ENCODE assay signal across 25 cellular contexts in the genomic region with DNA sequence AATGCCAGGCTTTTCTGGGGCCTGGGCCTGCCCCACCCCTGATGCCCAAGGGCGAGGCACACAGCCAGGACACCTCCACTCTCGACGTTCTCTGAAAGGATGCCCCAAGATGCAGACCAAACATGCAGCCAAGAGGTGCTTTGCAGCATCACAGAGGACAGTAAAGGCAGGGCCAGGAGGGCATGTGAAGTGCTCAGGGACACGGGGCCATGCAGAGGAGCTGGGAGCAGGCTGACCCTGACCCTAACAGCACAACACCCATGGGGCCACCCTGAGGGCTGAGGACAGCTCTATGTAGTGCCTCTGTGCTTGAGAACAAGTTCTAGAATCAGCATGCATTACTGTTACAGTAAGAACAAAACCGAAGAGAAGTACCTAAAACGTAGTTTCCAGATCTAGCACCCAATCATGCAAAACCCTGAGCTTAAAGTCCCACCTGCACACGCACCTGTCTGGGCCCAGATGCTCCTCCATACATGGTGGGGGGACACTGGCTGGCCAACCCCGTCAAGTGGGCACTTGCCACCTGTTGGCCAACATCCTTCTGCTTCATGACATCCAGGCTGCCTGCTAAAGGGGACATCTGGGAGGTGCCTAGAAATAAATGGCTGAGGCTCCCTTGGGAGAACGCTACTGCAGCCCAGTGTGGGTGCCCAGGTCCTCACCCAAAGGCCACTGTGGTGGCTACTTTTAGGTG. TPM values are rescaled to one million over a fixed set of nuclear protein-coding genes. Genes with fewer than 3 reads are reported as not detected.
DNase-seq lines count a peak whose midpoint lies in the region; ATAC-seq and TF ChIP-seq lines count a peak whose summit lies in the region.
"Had no signal": no experiment of that assay in that cellular context is flagged by ENCODE, and none has a peak within 500 bp of the region (broad histone marks: within the 10 kb centered on the region; RNA-seq: fewer than 3 reads in every experiment).

No MANE protein-coding gene starts in this region.

- H2BK15ac ChIP-seq in neuronal stem cell (ENCODE audit: low read length), result no peak overlapping the region

- no peak overlapping the region for H4K8ac ChIP-seq in neuronal stem cell (ENCODE audit: low read depth, low read length)

- DNase-seq in right cardiac atrium, result peak; percentile 0 to 46 (median 22)
- DNase-seq in heart right ventricle, result no peak
- no peak for DNase-seq in endodermal cell
- DNase-seq in neuronal stem cell (ENCODE audit: low spot score), result no peak
- no peak for DNase-seq in Kasumi-1 (lab: John Stamatoyannopoulos, UW)
- DNase-seq in NCI-H748 treated with DMSO at 0.1 percent for 48 hours (lab: John Stamatoyannopoulos, UW), result no peak
- no peak for DNase-seq in T-helper 9 cell
- DNase-seq in globus pallidus (ENCODE audit: low spot score), result no peak
- DNase-seq: activated CD4-positive, alpha-beta memory T cell treated with anti-CD3 and anti-CD28 coated beads for 36 hours; activated naive CD4-positive, alpha-beta T cell treated with Interleukin-2 at 50 U/mL for 16 hours; activated T-cell treated with anti-CD3 and anti-CD28 coated beads, Interleukin-2, amount 50 U/mL, for 1 hour; CD4-positive, alpha-beta T cell; effector CD4-positive, alpha-beta T cell; naive thymus-derived CD4-positive, alpha-beta T cell; NCI-H187 treated with DMSO at 0.1 percent for 48 hours; NCI-H446; SJCRH30; small intestine; stimulated activated CD4-positive, alpha-beta T cell treated with anti-CD3 and anti-CD28 coated beads, Interleukin-4, amount 100 ng/mL, for 1 hour; T-helper 2 cell; uterus had no signal

- ATAC-seq in right cardiac atrium (no peak), heart right ventricle (no peak)
- ATAC-seq: K562; naive thymus-derived CD4-positive, alpha-beta T cell; WTC11 had no signal

- H4K91ac ChIP-seq in neuronal stem cell (ENCODE audit: low read depth, low read length, poor library complexity), result no peak overlapping the region

- peak overlapping the region; percentile 32 for H3K23ac ChIP-seq in neuronal stem cell (ENCODE audit: low read depth, low read length, poor library complexity)

- H3K27ac ChIP-seq in right cardiac atrium (ENCODE audit: low read length), result no peak overlapping the region
- H3K27ac ChIP-seq in heart right ventricle, result no peak overlapping the region
- H3K27ac ChIP-seq in endodermal cell (ENCODE audit: low read depth, low read length), result no peak overlapping the region
- H3K27ac ChIP-seq in neuronal stem cell (replicated peaks; ENCODE audit: low read length), result no peak overlapping the region
- H3K27ac ChIP-seq: SJCRH30 had no signal

- H2BK120ac ChIP-seq in neuronal stem cell (ENCODE audit: low read depth, low read length), result no peak overlapping the region

- no peak overlapping the region for H3K9ac ChIP-seq in endodermal cell (ENCODE audit: extremely low read depth, low read length, poor library complexity, severe bottlenecking)
- H3K9ac ChIP-seq in neuronal stem cell (ENCODE audit: low read depth, low read length, poor library complexity), result no peak overlapping the region

- peaks cover 22% of the 10 kb centered on the region for H3K36me3 Mint-ChIP-seq in endodermal cell (ENCODE audit: low read depth)

- H3K79me1 ChIP-seq in neuronal stem cell (ENCODE audit: low read depth, low read length), result peaks cover 44% of the 10 kb centered on the region

- H2AFZ ChIP-seq in neuronal stem cell (ENCODE audit: low read length), result no peak overlapping the region

- TF ChIP-seq CTCF in heart right ventricle (IDR thresholded peaks at IDR 0.05) (no peak), endodermal cell (conservative IDR thresholded peaks at IDR 0.05) (no peak)

- peaks cover 47% of the 10 kb centered on the region for H3K4me1 Mint-ChIP-seq in endodermal cell

- H3K4me1 ChIP-seq in right cardiac atrium (ENCODE audit: control insufficient read depth, insufficient read depth, low read length) (peaks cover 21% of the 10 kb centered on the region), heart right ventricle (peaks cover 25 to 46% (median 36%) of the 10 kb centered on the region in 9 donors), endodermal cell (ENCODE audit: control insufficient read depth, insufficient read depth, low read length) (peaks cover 24% of the 10 kb centered on the region), neuronal stem cell (ENCODE audit: control insufficient read depth in 2 of 2, insufficient read depth in 1 of 2, low read depth in 1 of 2, low read length in 2 of 2) (peaks cover 14 to 34% of the 10 kb centered on the region in 2 donors)

- peak overlapping the region; percentile 68 for H3K27ac Mint-ChIP-seq in endodermal cell
- H3K27ac Mint-ChIP-seq: activated CD4-positive, alpha-beta memory T cell treated with anti-CD3 and anti-CD28 coated beads for 36 hours; CD4-positive, alpha-beta T cell; naive thymus-derived CD4-positive, alpha-beta T cell; WTC11 had no signal

- H3K4ac ChIP-seq in neuronal stem cell (ENCODE audit: low read length), result no peak overlapping the region

- H3K36me3 ChIP-seq in heart right ventricle (no peaks in the 10 kb centered on the region), endodermal cell (ENCODE audit: control insufficient read depth, insufficient read depth, low read length) (peaks cover 54% of the 10 kb centered on the region), neuronal stem cell (replicated peaks in 1 of 2; ENCODE audit: control insufficient read depth in 2 of 2, insufficient read depth in 2 of 2, low read length in 2 of 2) (peaks cover 0 to 74% of the 10 kb centered on the region in 2 donors)
- H3K36me3 ChIP-seq: SJCRH30, uterus had no signal

- H3K27me3 Mint-ChIP-seq in endodermal cell (ENCODE audit: insufficient read depth), result no peaks in the 10 kb centered on the region
- H3K27me3 Mint-ChIP-seq: activated CD4-positive, alpha-beta memory T cell treated with anti-CD3 and anti-CD28 coated beads for 36 hours; CD4-positive, alpha-beta T cell; central memory CD8-positive, alpha-beta T cell; naive thymus-derived CD4-positive, alpha-beta T cell had no signal

- intact Hi-C loops in right cardiac atrium (cut with DNase I), result no loop called here
- intact Hi-C loops in heart right ventricle (cut with DNase I), result loop anchor here in 4 of 10 donors (10.0 kb wide), 2 partner anchors 68 to 128 kb away; no protein-coding TSS in a partner anchor

- H3K4me2 ChIP-seq in neuronal stem cell (ENCODE audit: insufficient read depth, low read length, poor library complexity, severe bottlenecking), result no peak overlapping the region

- H2BK5ac ChIP-seq in neuronal stem cell (ENCODE audit: low read length), result no peak overlapping the region

- no peaks in the 10 kb centered on the region for H3K27me3 ChIP-seq in right cardiac atrium (ENCODE audit: control insufficient read depth, insufficient read depth)
- no peaks in the 10 kb centered on the region for H3K27me3 ChIP-seq in heart right ventricle
- H3K27me3 ChIP-seq in endodermal cell (ENCODE audit: control insufficient read depth, insufficient read depth, low read length, poor library complexity, severe bottlenecking), result no peaks in the 10 kb centered on the region
- H3K27me3 ChIP-seq in neuronal stem cell (ENCODE audit: control insufficient read depth in 3 of 3, insufficient read depth in 3 of 3, low read depth in 1 of 3, low read length in 3 of 3), result no peaks in the 10 kb centered on the region
- H3K27me3 ChIP-seq: SJCRH30, uterus had no signal

- WGBS in right cardiac atrium, result 85% methylated on average over 9 of the region's 9 CpGs
- 85 to 87% methylated on average over 9 of the region's 9 CpGs for WGBS in heart right ventricle, 2 donors
- whole genome bisulfite sequencing in endodermal cell (ENCODE audit: insufficient coverage in 1 of 2, insufficient read length in 1 of 2), 2 experiments, result 95% methylated on average over 9 of the region's 9 CpGs
- WGBS in neuronal stem cell (ENCODE audit: extremely low coverage in 2 of 2, insufficient read length in 2 of 2, insufficient replicate concordance in 1 of 2), 2 donors, result no CpG with 5 or more reads among the region's 9 CpGs

- H3K9me3 ChIP-seq in right cardiac atrium (ENCODE audit: control insufficient read depth, low read length) (no peaks in the 10 kb centered on the region), heart right ventricle (no peaks in the 10 kb centered on the region), endodermal cell (ENCODE audit: control insufficient read depth, low read length) (no peaks in the 10 kb centered on the region), neuronal stem cell (replicated peaks in 1 of 2; ENCODE audit: control insufficient read depth in 2 of 2, insufficient read depth in 1 of 2, low read depth in 1 of 2, low read length in 2 of 2) (peaks cover 0 to 3% of the 10 kb centered on the region in 2 donors)
- H3K9me3 ChIP-seq: SJCRH30, uterus had no signal

- no peak overlapping the region for H3K4me3 Mint-ChIP-seq in endodermal cell
- H3K4me3 Mint-ChIP-seq: activated CD4-positive, alpha-beta memory T cell treated with anti-CD3 and anti-CD28 coated beads for 36 hours; CD4-positive, alpha-beta T cell; central memory CD8-positive, alpha-beta T cell; naive thymus-derived CD4-positive, alpha-beta T cell; WTC11 had no signal

- H3K9me3 Mint-ChIP-seq in endodermal cell, result no peaks in the 10 kb centered on the region
- H3K9me3 Mint-ChIP-seq: CD4-positive, alpha-beta T cell had no signal

- no peak overlapping the region for H3K18ac ChIP-seq in neuronal stem cell (ENCODE audit: low read length)

- no peak overlapping the region for H2AK5ac ChIP-seq in neuronal stem cell (ENCODE audit: low read depth, low read length)

- H3K4me3 ChIP-seq in right cardiac atrium (ENCODE audit: low read length) (no peak overlapping the region), heart right ventricle (no peak overlapping the region), endodermal cell (ENCODE audit: low read length) (no peak overlapping the region), neuronal stem cell (ENCODE audit: low read length in 2 of 2) (no peak overlapping the region)
- H3K4me3 ChIP-seq: K562, lung, SJCRH30, uterus had no signal

- H3K14ac ChIP-seq in neuronal stem cell (ENCODE audit: low read length), result no peak overlapping the region

- H2BK12ac ChIP-seq in neuronal stem cell (ENCODE audit: low read length), result peak overlapping the region; percentile 59

RNA-seq across cellular contexts. Expression of gene HS6ST1, which starts 15.4 kb away (rescaled TPM):
- 10 to 100 TPM; 13.3 to 28.4 (median 21.1) TPM for total RNA-seq in right cardiac atrium
- polyA plus RNA-seq in right cardiac atrium, result 19.8 TPM
- total RNA-seq in heart right ventricle, result 10 to 100 TPM; 14.6 to 51.6 (median 19.0) TPM
- 10 to 100 TPM; 10.5 to 13.6 TPM for polyA plus RNA-seq in heart right ventricle
- 100 to 1,000 TPM in 1 of 2 donors, 10 to 100 TPM in 1; 93.0 to 106 TPM for total RNA-seq in endodermal cell
- polyA plus RNA-seq in endodermal cell (2013, experiment 1 of 2), result 81.5 TPM
- polyA plus RNA-seq in endodermal cell (2013, experiment 2 of 2), result 79.0 TPM
- polyA plus RNA-seq in neuronal stem cell (2013, experiment 1 of 2), result 32.8 TPM
- 32.8 TPM for polyA plus RNA-seq in neuronal stem cell (2013, experiment 2 of 2)

Comparison
In these comparisons a context has a peak if more than half of its experiments do, and no peak if none do; other contexts are left out.
1. DNase-seq: peak in right cardiac atrium (3 of 3); none in heart right ventricle (0 of 2), endodermal cell (single experiment), neuronal stem cell (single experiment), Kasumi-1 (0 of 2), NCI-H748 treated with DMSO at 0.1 percent for 48 hours (single experiment), T-helper 9 cell (single experiment) and globus pallidus (single experiment).